In the genomic region with DNA sequence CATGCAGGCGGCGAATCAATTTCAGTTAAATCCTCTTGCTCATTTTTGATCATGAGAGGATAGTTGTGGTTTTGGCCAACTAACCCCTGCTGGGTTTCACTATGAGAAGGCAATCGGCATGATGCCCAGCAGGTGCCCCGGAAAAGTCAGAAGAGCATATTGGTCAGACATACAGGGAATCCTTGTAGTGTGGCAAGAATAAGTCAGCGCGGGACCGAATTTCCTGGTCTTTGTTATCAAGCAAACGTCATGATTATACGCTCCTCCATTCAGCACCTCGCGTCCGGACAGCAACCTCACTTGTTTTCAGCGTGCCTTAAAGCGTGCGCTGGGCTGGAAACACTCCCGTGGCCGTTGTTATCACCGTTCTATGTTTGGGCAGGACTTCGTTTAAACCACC, we compare ENCODE assay signal across 1 cellular context.
A peak's percentile ranks its signal among the peaks of the same experiment; 100 is the strongest.
TF ChIP-seq lines count a peak whose summit lies in the region.

No MANE protein-coding gene starts in this region.

TF ChIP-seq in IMR-90, 13 proteins besides CTCF, POLR2A, EP300 and RAD21 (continued from another document):
- TF ChIP-seq, protein P1, sequence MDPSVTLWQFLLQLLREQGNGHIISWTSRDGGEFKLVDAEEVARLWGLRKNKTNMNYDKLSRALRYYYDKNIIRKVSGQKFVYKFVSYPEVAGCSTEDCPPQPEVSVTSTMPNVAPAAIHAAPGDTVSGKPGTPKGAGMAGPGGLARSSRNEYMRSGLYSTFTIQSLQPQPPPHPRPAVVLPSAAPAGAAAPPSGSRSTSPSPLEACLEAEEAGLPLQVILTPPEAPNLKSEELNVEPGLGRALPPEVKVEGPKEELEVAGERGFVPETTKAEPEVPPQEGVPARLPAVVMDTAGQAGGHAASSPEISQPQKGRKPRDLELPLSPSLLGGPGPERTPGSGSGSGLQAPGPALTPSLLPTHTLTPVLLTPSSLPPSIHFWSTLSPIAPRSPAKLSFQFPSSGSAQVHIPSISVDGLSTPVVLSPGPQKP (IDR thresholded peaks at IDR 0.05; ENCODE audit: borderline replicate concordance, low read depth, low read length) = no peak
- TF ChIP-seq MAFK (IDR thresholded peaks at IDR 0.05; ENCODE audit: low read depth, low read length) = no peak
- peak; percentile 83; the same call in 1 of the 2 replicates for TF ChIP-seq MXI1 (IDR thresholded peaks at IDR 0.05; ENCODE audit: borderline replicate concordance, low read depth, low read length)
